ENCODE assay signal across 32 cellular contexts in the genomic region with DNA sequence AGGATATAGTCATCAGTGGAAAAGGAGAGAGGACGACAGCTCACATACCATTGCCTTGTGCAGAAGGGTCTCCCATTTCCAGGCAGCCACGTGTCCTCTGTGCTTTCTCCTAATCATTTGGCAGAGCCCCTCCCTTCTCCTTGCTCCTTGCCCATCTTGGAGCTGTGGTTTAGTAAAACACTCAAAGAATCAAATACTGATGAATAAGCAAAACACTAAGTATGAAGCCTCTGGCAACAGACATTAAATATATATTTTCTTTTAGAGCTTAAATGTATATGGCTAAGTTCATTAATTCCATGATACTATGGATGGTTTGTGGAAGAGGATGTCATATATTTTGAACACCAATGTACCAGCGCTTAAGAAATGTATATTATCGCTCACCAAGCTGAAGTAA.
"Had no signal": no experiment of that assay in that cellular context is flagged by ENCODE, and none has a peak within 500 bp of the region (broad histone marks: within the 10 kb centered on the region; RNA-seq: fewer than 3 reads in every experiment).

No MANE protein-coding gene starts in this region.

- FAIRE-seq: astrocyte, TTC549 had no signal

- H3K9me3 ChIP-seq: adrenal gland, body of pancreas, breast epithelium had no signal

- H3K27me3 ChIP-seq: adrenal gland, body of pancreas, brain microvascular endothelial cell, breast epithelium had no signal

- H3K27ac ChIP-seq: adrenal gland, body of pancreas, brain microvascular endothelial cell, breast epithelium, VCaP had no signal

- DNase-seq: activated B cell treated with CpG ODN at 0.5 μM for 24 hours; activated CD4-positive, alpha-beta memory T cell treated with anti-CD3 and anti-CD28 coated beads for 36 hours; activated CD4-positive, alpha-beta T cell treated with anti-CD3 and anti-CD28 coated beads for 4 hours; activated CD4-positive, alpha-beta T cell treated with anti-CD3 and anti-CD28 coated beads, Interleukin-2, amount 10 ng/mL, durations not matched to agents 24 days and 14 days; activated CD4-positive, alpha-beta T cell treated with anti-CD3 and anti-CD28 coated beads, Interleukin-2, amount 50 U/mL, for 1 hour; activated CD4-positive, alpha-beta T cell treated with anti-CD3 and anti-CD28 coated beads, Interleukin-2, amount 50 U/mL, for 4 hours; activated CD4-positive, CD25-positive, alpha-beta regulatory T cell treated with anti-CD3 and anti-CD28 coated beads, Interleukin-2, amount 50 U/mL, for 72 hours; activated CD8-positive, alpha-beta memory T cell treated with anti-CD3 and anti-CD28 coated beads, Interleukin-2, amount 50 U/mL, for 48 hours; activated CD8-positive, alpha-beta T cell treated with anti-CD3 and anti-CD28 coated beads for 36 hours; activated effector memory CD4-positive, alpha-beta T cell treated with anti-CD3 and anti-CD28 coated beads, Interleukin-2, amount 50 U/mL, for 16 hours; activated gamma-delta T cell treated with Interleukin-2 at 50 U/mL for 16 hours; activated naive CD4-positive, alpha-beta T cell; activated naive CD4-positive, alpha-beta T cell treated with anti-CD3 and anti-CD28 coated beads for 36 hours; activated naive CD4-positive, alpha-beta T cell treated with anti-CD3 and anti-CD28 coated beads, Interleukin-2, amount 50 U/mL, for 16 hours; activated naive CD8-positive, alpha-beta T cell treated with anti-CD3 and anti-CD28 coated beads for 36 hours; activated T-cell treated with anti-CD3 and anti-CD28 coated beads, Interleukin-2, amount 50 U/mL, for 24 hours; activated T-cell treated with anti-CD3 and anti-CD28 coated beads, Interleukin-2, amount 50 U/mL, for 72 hours; adrenal gland; amniotic stem cell; aorta; body of pancreas; brain microvascular endothelial cell; central memory CD4-positive, alpha-beta T cell; T-helper 1 cell; T-helper 2 cell; T-helper 9 cell had no signal

- H3K4me1 ChIP-seq: adrenal gland, body of pancreas, breast epithelium had no signal

- H3K36me3 ChIP-seq: adrenal gland, breast epithelium had no signal

- ATAC-seq: activated CD8-positive, alpha-beta T cell treated with anti-CD3 and anti-CD28 coated beads for 36 hours; activated naive CD4-positive, alpha-beta T cell treated with anti-CD3 and anti-CD28 coated beads, Interleukin-2, amount 50 U/mL, for 72 hours; activated T-cell treated with anti-CD3 and anti-CD28 coated beads, Interleukin-2, amount 50 U/mL, for 72 hours; activated T-helper 17 cell treated with anti-CD3 and anti-CD28 coated beads, Interleukin-2, amount 50 U/mL, for 72 hours; body of pancreas had no signal

- H3K4me3 ChIP-seq: adrenal gland, body of pancreas, breast epithelium had no signal
